ENCODE assay signal across 1 cellular context in genomic region chr19:3360494-3361383, GRCh38.
TF ChIP-seq lines count a peak whose summit lies in the region.

No MANE protein-coding gene starts in this region.

TF ChIP-seq in HEK293, 187 proteins besides CTCF, POLR2A, EP300 and RAD21 (continued from another document and continues in another):
- TF ChIP-seq ZNF280D (tag by site-specific recombination; IDR thresholded peaks at IDR 0.05) (no peak), ZFP41 (tag by site-specific recombination; IDR thresholded peaks at IDR 0.05; ENCODE audit: borderline replicate concordance) (no peak), ZBTB48 (tag by site-specific recombination; IDR thresholded peaks at IDR 0.05) (peak; percentile 48; the same call in 1 of the 2 replicates), YY2 (tag by site-specific recombination; IDR thresholded peaks at IDR 0.05) (no peak), IKZF3 (tag by site-specific recombination; IDR thresholded peaks at IDR 0.05) (no peak), ZNF274 (IDR thresholded peaks at IDR 0.05; ENCODE audit: low read length) (no peak), ZNF274 (tag by site-specific recombination; IDR thresholded peaks at IDR 0.05; ENCODE audit: borderline replicate concordance) (no peak), ZNF138 (tag by site-specific recombination; IDR thresholded peaks at IDR 0.05; ENCODE audit: borderline replicate concordance) (no peak), ZNF148 (tag by site-specific recombination; IDR thresholded peaks at IDR 0.05; ENCODE audit: borderline replicate concordance) (no peak), ZBTB21 (tag by site-specific recombination; IDR thresholded peaks at IDR 0.05) (no peak), ZNF114 (tag by site-specific recombination; IDR thresholded peaks at IDR 0.05) (no peak), MEIS1 (CRISPR knock-in tag; IDR thresholded peaks at IDR 0.05; ENCODE audit: borderline replicate concordance) (no peak), ZNF645 (tag by site-specific recombination; IDR thresholded peaks at IDR 0.05) (no peak), ZNF621 (tag by site-specific recombination; IDR thresholded peaks at IDR 0.05) (no peak), PRDM1 (tag by site-specific recombination; IDR thresholded peaks at IDR 0.05) (no peak), ZNF16 (tag by site-specific recombination; IDR thresholded peaks at IDR 0.05; ENCODE audit: low read depth) (no peak), ZNF18 (tag by site-specific recombination; IDR thresholded peaks at IDR 0.05) (no peak), ZSCAN18 (tag by site-specific recombination; IDR thresholded peaks at IDR 0.05) (no peak), ZNF501 (tag by site-specific recombination; IDR thresholded peaks at IDR 0.05) (peak; percentile 50; the same call in 1 of the 2 replicates), ZNF311 (tag by site-specific recombination; IDR thresholded peaks at IDR 0.05; ENCODE audit: borderline replicate concordance) (no peak), KLF16 (tag by site-specific recombination; IDR thresholded peaks at IDR 0.05) (peak; percentile 63; the same call in 1 of the 2 replicates), WT1 (tag by site-specific recombination; IDR thresholded peaks at IDR 0.05) (no peak), ZFP37 (tag by site-specific recombination; IDR thresholded peaks at IDR 0.05) (no peak), EGR2 (tag by site-specific recombination; IDR thresholded peaks at IDR 0.05; ENCODE audit: low read depth) (no peak), ZNF239 (tag by site-specific recombination; IDR thresholded peaks at IDR 0.05) (no peak), ZNF155 (tag by site-specific recombination; IDR thresholded peaks at IDR 0.05) (no peak), ZNF280C (tag by site-specific recombination; IDR thresholded peaks at IDR 0.05) (no peak), ZNF169 (tag by site-specific recombination; IDR thresholded peaks at IDR 0.05) (no peak), ZNF561 (tag by site-specific recombination; IDR thresholded peaks at IDR 0.05; ENCODE audit: borderline replicate concordance) (no peak), ZNF529 (tag by site-specific recombination; IDR thresholded peaks at IDR 0.05; ENCODE audit: insufficient replicate concordance) (no peak), ZBTB49 (tag by site-specific recombination; IDR thresholded peaks at IDR 0.05; ENCODE audit: low read depth) (no peak), ZNF266 (tag by site-specific recombination; IDR thresholded peaks at IDR 0.05; ENCODE audit: low read depth) (no peak), ZNF660 (tag by site-specific recombination; IDR thresholded peaks at IDR 0.05) (no peak), ZNF777 (tag by site-specific recombination; IDR thresholded peaks at IDR 0.05; ENCODE audit: borderline replicate concordance) (peak; percentile 57; the same call in 1 of the 2 replicates), ZNF146 (tag by site-specific recombination; IDR thresholded peaks at IDR 0.05) (no peak), ZNF658 (tag by site-specific recombination; IDR thresholded peaks at IDR 0.05) (no peak), ZNF214 (tag by site-specific recombination; IDR thresholded peaks at IDR 0.05; ENCODE audit: borderline replicate concordance) (no peak), ZNF518A (tag by site-specific recombination; conservative IDR thresholded peaks at IDR 0.05; ENCODE audit: low read depth) (no peak), ZIC2 (tag by site-specific recombination; IDR thresholded peaks at IDR 0.05) (peak; percentile 87), ZNF302 (tag by site-specific recombination; IDR thresholded peaks at IDR 0.05; ENCODE audit: low read depth) (no peak), ZNF624 (tag by site-specific recombination; IDR thresholded peaks at IDR 0.05) (no peak), ZNF768 (tag by site-specific recombination; IDR thresholded peaks at IDR 0.05) (no peak), ZNF792 (tag by site-specific recombination; IDR thresholded peaks at IDR 0.05) (no peak), ZNF664 (tag by site-specific recombination; IDR thresholded peaks at IDR 0.05) (no peak), ZNF157 (tag by site-specific recombination; IDR thresholded peaks at IDR 0.05) (no peak), ZNF184 (tag by site-specific recombination; IDR thresholded peaks at IDR 0.05) (no peak), OSR2 (tag by site-specific recombination; IDR thresholded peaks at IDR 0.05) (no peak), ZNF791 (tag by site-specific recombination; IDR thresholded peaks at IDR 0.05) (no peak)
